ENCODE assay signal across 8 cellular contexts in genomic region chr4:140252144-140252741, GRCh38.
A peak's percentile ranks its signal among the peaks of the same experiment; 100 is the strongest.
DNase-seq lines count a peak whose midpoint lies in the region; ATAC-seq, FAIRE-seq and TF ChIP-seq lines count a peak whose summit lies in the region.

No MANE protein-coding gene starts in this region.

- H3K27me3 ChIP-seq in KMS-11 (ENCODE audit: insufficient read depth, low read depth) (no peaks in the 10 kb centered on the region), gastroesophageal sphincter (no peaks in the 10 kb centered on the region), pancreas (no peaks in the 10 kb centered on the region)

- 53 to 60% methylated on average over 8 of the region's 19 CpGs for WGBS in gastroesophageal sphincter (ENCODE audit: low coverage in 1 of 2), 2 donors
- WGBS in pancreas, 2 donors = 16 to 19% methylated on average over 19 of the region's 19 CpGs

- no peaks in the 10 kb centered on the region for H3K36me3 ChIP-seq in KMS-11 (ENCODE audit: insufficient read depth)
- no peaks in the 10 kb centered on the region for H3K36me3 ChIP-seq in gastroesophageal sphincter
- H3K36me3 ChIP-seq in pancreas = no peaks in the 10 kb centered on the region

- ATAC-seq in gastroesophageal sphincter = peak; percentile 2
- peak; percentile 38 to 48 (median 42) for ATAC-seq in pancreas
- ATAC-seq in GM19395 (IDR thresholded peaks at IDR 0.05; ENCODE audit: unreplicated experiment) = no peak
- ATAC-seq in GM18858 (IDR thresholded peaks at IDR 0.05; ENCODE audit: unreplicated experiment) = no peak

- no peak for TF ChIP-seq POLR2A in gastroesophageal sphincter (IDR thresholded peaks at IDR 0.05)

- TF ChIP-seq EP300 in gastroesophageal sphincter (IDR thresholded peaks at IDR 0.05) = no peak

- H3K4me1 ChIP-seq in KMS-11 (ENCODE audit: low read depth, poor library complexity, severe bottlenecking) = peaks cover 45% of the 10 kb centered on the region
- peaks cover 3 to 55% (median 4%) of the 10 kb centered on the region in 3 donors for H3K4me1 ChIP-seq in gastroesophageal sphincter
- peaks cover 0 to 13% (median 6%) of the 10 kb centered on the region in 3 donors for H3K4me1 ChIP-seq in pancreas

- TF ChIP-seq CTCF in KMS-11 (conservative IDR thresholded peaks at IDR 0.05; ENCODE audit: low read depth, low read length) (no peak), VCaP (conservative IDR thresholded peaks at IDR 0.05) (no peak), gastroesophageal sphincter (IDR thresholded peaks at IDR 0.05) (no peak), pancreas (IDR thresholded peaks at IDR 0.05) (no peak)

- H4K20me1 ChIP-seq in KMS-11 (ENCODE audit: insufficient read depth) = no peaks in the 10 kb centered on the region

- peak overlapping the region; percentile 86 for H3K9ac ChIP-seq in KMS-11

- H3K4me3 ChIP-seq in KMS-11 (IDR thresholded peaks at IDR 0.05; ENCODE audit: insufficient read depth, low read depth, low read length) = no peak overlapping the region
- H3K4me3 ChIP-seq in gastroesophageal sphincter = peak overlapping the region; percentile 52 to 78
- H3K4me3 ChIP-seq in pancreas = peak overlapping the region; percentile 49 to 71 (median 52)

- peak overlapping the region; percentile 91 for H2AFZ ChIP-seq in KMS-11 (ENCODE audit: low read depth)

- H3K9me3 ChIP-seq in gastroesophageal sphincter (no peaks in the 10 kb centered on the region), pancreas (no peaks in the 10 kb centered on the region)

- intact Hi-C loops in pancreas (cut with DNase I) = loop anchor here in 1 of 3 donors (10.0 kb wide), 2 partner anchors 247 to 517 kb away; no protein-coding TSS in a partner anchor

- H3K27ac ChIP-seq in KMS-11 (no peak overlapping the region), VCaP (peak overlapping the region; percentile 97), gastroesophageal sphincter (peak overlapping the region; percentile 77 to 95 (median 90)), pancreas (peak overlapping the region; percentile 67 to 92 (median 78))

- DNase-seq in DMS153 treated with DMSO at 0.1 percent for 48 hours (lab: John Stamatoyannopoulos, UW; ENCODE audit: unreplicated experiment) (peak; percentile 60), pancreas (peak in 2 of 6 donors; percentile 36 to 38)
- DNase-seq in activated naive CD4-positive, alpha-beta T cell treated with Interleukin-2 at 50 U/mL for 16 hours = no peak

- H3K4me2 ChIP-seq in KMS-11 = peak overlapping the region; percentile 64

- FAIRE-seq in pancreas (lab: Jason Lieb, UNC) = no peak

- no peaks in the 10 kb centered on the region for H3K79me2 ChIP-seq in KMS-11 (ENCODE audit: insufficient read depth, low read depth)

Comparison
In these comparisons a context has a peak if more than half of its experiments do, and no peak if none do; other contexts are left out.
1. ATAC-seq: peak in gastroesophageal sphincter (single experiment) and pancreas (4 of 4); none in GM19395 (single experiment) and GM18858 (single experiment).